Comparison of ENCODE assay signal across 9 cellular contexts in the genomic region with DNA sequence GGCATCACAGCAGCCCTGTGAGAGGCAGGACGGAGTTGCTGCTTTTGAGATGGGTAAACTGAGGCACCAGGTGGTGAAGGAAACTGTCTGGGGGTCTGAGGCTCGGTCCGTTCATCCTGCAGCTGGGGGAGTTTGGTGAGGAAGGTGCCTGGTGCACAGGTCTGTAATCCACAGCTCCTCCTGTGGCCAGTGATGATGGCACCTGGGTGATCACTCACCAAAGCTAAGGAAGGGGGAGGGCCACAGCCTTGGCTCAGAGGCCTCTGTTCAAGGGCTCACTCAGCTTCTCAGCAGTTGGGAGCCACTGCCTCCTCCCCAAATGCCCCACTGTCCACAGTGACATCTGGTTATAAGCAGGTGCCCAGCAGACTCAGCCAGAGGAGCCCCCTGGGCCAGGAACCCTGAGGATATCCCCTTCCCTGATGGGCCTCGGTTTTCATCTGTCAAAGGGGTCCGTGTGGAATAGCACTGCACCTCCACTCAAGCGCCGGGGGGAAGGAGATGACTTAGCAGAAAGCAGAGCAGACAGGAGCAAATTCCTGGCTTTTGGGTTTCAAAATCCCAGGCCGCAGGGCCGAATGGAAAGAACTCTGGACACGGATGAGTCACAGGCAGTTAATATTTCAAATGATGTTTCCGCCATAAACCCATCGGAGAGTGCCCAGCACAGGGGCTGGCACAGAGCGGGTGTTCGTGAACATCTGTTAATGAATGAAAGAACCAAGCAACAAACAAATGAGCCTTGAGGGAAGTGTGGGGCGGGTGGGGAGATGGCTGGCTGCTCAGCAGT.
DNase-seq lines count a peak whose midpoint lies in the region; ATAC-seq and TF ChIP-seq lines count a peak whose summit lies in the region.
"Had no signal": no experiment of that assay in that cellular context is flagged by ENCODE, and none has a peak within 500 bp of the region (broad histone marks: within the 10 kb centered on the region; RNA-seq: fewer than 3 reads in every experiment).

No MANE protein-coding gene starts in this region.

- H3K4me1 ChIP-seq in fibroblast of lung (ENCODE audit: control insufficient read depth, extremely low read depth, insufficient read depth, low read length) (peaks cover 15% of the 10 kb centered on the region), sigmoid colon (peaks cover 0 to 20% (median 14%) of the 10 kb centered on the region in 4 donors)

- no peaks in the 10 kb centered on the region for H3K9me3 ChIP-seq in fibroblast of lung (ENCODE audit: control insufficient read depth, insufficient read depth, low read depth, low read length)
- H3K9me3 ChIP-seq in sigmoid colon = no peaks in the 10 kb centered on the region

- H3K27ac Mint-ChIP-seq in stimulated activated memory B cell treated with anti-CD40 and anti-IgM and Interleukin-4, amounts not matched to agents 10 μg/mL and 1 μg/mL and 100 μg/mL, for 72 hours = no peak overlapping the region

- H3K36me3 ChIP-seq in fibroblast of lung (ENCODE audit: control insufficient read depth, insufficient read depth, low read length) (no peaks in the 10 kb centered on the region), sigmoid colon (no peaks in the 10 kb centered on the region)

- 54 to 72% methylated on average over 15 of the region's 15 CpGs for WGBS in sigmoid colon, 2 donors

- TF ChIP-seq EP300 in sigmoid colon (IDR thresholded peaks at IDR 0.05) = no peak

- peak; percentile 10 for DNase-seq in GM12865 (ENCODE audit: low read depth)
- DNase-seq in NCI-H226 = peak; percentile 76
- DNase-seq in fibroblast of lung (ENCODE audit: low read depth in 2 of 2) = peak; percentile 91 to 93
- DNase-seq in sigmoid colon = peak; percentile 80
- no peak for DNase-seq in NOMO-1 treated with DMSO at 0.1 percent for 48 hours (lab: John Stamatoyannopoulos, UW; ENCODE audit: unreplicated experiment)
- DNase-seq: amygdala had no signal

- no peak for TF ChIP-seq POLR2A in sigmoid colon (IDR thresholded peaks at IDR 0.05)

- TF ChIP-seq CTCF in GM12865 (IDR thresholded peaks at IDR 0.05; ENCODE audit: insufficient read depth, low read depth, low read length, missing control alignments) (peak; percentile 43), fibroblast of lung (conservative IDR thresholded peaks at IDR 0.05 in 1 of 2, IDR thresholded peaks at IDR 0.05 in 1 of 2; ENCODE audit: low read depth in 1 of 2, low read length in 2 of 2) (peak in 1 of 2 donors; percentile 52), sigmoid colon (IDR thresholded peaks at IDR 0.05) (peak; percentile 9 to 42 (median 23))

- H3K9me3 Mint-ChIP-seq in stimulated activated memory B cell treated with anti-CD40 and anti-IgM and Interleukin-4, amounts not matched to agents 10 μg/mL and 1 μg/mL and 100 μg/mL, for 72 hours = no peaks in the 10 kb centered on the region

- H3K36me3 Mint-ChIP-seq in stimulated activated memory B cell treated with anti-CD40 and anti-IgM and Interleukin-4, amounts not matched to agents 10 μg/mL and 1 μg/mL and 100 μg/mL, for 72 hours = no peaks in the 10 kb centered on the region

- no peaks in the 10 kb centered on the region for H3K4me1 Mint-ChIP-seq in stimulated activated memory B cell treated with anti-CD40 and anti-IgM and Interleukin-4, amounts not matched to agents 10 μg/mL and 1 μg/mL and 100 μg/mL, for 72 hours

- ATAC-seq in stimulated activated memory B cell treated with anti-CD40 and anti-IgM and Interleukin-4, amounts not matched to agents 10 μg/mL and 1 μg/mL and 100 μg/mL, for 72 hours = no peak
- no peak for ATAC-seq in HG03025 (IDR thresholded peaks at IDR 0.05; ENCODE audit: low FRiP score, unreplicated experiment)

- H3K4me3 ChIP-seq in GM12865 (ENCODE audit: low read depth, low read length) (no peak overlapping the region), fibroblast of lung (replicated peaks in 1 of 4; ENCODE audit: control extremely low read depth in 1 of 4, insufficient read depth in 1 of 4, low read depth in 3 of 4, low read length in 4 of 4) (no peak overlapping the region), sigmoid colon (no peak overlapping the region)

- no peak overlapping the region for H3K4me3 Mint-ChIP-seq in stimulated activated memory B cell treated with anti-CD40 and anti-IgM and Interleukin-4, amounts not matched to agents 10 μg/mL and 1 μg/mL and 100 μg/mL, for 72 hours

- H4K20me1 ChIP-seq in fibroblast of lung (ENCODE audit: control insufficient read depth, extremely low read depth, insufficient read depth, low read length) = no peaks in the 10 kb centered on the region

- no peak overlapping the region for H3K9ac ChIP-seq in fibroblast of lung (ENCODE audit: insufficient read depth, low read length)

- peaks cover 35% of the 10 kb centered on the region for H3K27me3 Mint-ChIP-seq in stimulated activated memory B cell treated with anti-CD40 and anti-IgM and Interleukin-4, amounts not matched to agents 10 μg/mL and 1 μg/mL and 100 μg/mL, for 72 hours

- H3K79me2 ChIP-seq in fibroblast of lung (ENCODE audit: control insufficient read depth, insufficient read depth, low read length) = no peaks in the 10 kb centered on the region

- intact Hi-C loops in sigmoid colon (cut with DNase I) = no loop called here

- H3K27me3 ChIP-seq in fibroblast of lung (ENCODE audit: control insufficient read depth, insufficient read depth, low read length) (no peaks in the 10 kb centered on the region), sigmoid colon (no peaks in the 10 kb centered on the region)

- H3K27ac ChIP-seq in fibroblast of lung (ENCODE audit: insufficient read depth, low read length) (peak overlapping the region; percentile 73), sigmoid colon (peak overlapping the region in 3 of 4 donors; percentile 49 to 82 (median 70))
- H3K27ac ChIP-seq: HL-60 had no signal

- H2AFZ ChIP-seq in fibroblast of lung (ENCODE audit: low read length) = no peak overlapping the region

- H3K4me2 ChIP-seq in fibroblast of lung (ENCODE audit: extremely low read depth, insufficient read depth, low read length) = peak overlapping the region; percentile 56
